1 cellular context compared by ENCODE assay signal in the genomic region with DNA sequence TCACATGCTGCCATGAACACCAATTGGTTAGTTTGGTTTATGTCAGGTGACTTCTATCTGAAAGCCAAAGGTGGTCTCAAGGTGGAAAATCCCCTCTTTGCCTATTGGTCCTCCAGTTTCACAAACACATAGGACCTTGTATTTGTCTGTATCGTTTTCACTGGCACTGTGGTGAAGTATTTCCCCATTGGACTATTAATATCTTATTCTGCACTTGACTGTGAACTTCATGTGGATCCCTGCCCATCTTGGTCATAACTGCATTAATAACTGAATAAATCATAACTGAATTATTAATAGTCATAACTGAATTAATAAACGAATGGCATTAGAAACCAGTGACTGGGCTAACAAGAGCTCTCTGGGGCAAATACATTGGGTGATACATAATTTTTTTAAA.
TF ChIP-seq lines count a peak whose summit lies in the region.

No MANE protein-coding gene starts in this region.

TF ChIP-seq in K562, 482 proteins besides CTCF, POLR2A, EP300 and RAD21 (continued from another document):
- no peak for TF ChIP-seq ZBTB5 (IDR thresholded peaks at IDR 0.05)
- TF ChIP-seq SMARCC2 (IDR thresholded peaks at IDR 0.05; ENCODE audit: low read depth): no peak
- TF ChIP-seq RBM22 (IDR thresholded peaks at IDR 0.05; ENCODE audit: low read depth, low read length, poor library complexity, severe bottlenecking): no peak
- TF ChIP-seq FOSL1 (tag; conservative IDR thresholded peaks at IDR 0.05): no peak
- no peak for TF ChIP-seq PHTF2 (CRISPR knock-in tag; IDR thresholded peaks at IDR 0.05)
- TF ChIP-seq EP400 (IDR thresholded peaks at IDR 0.05): no peak
- TF ChIP-seq ZNF407 (IDR thresholded peaks at IDR 0.05; ENCODE audit: low read depth): no peak
- TF ChIP-seq ZNF766 (CRISPR knock-in tag; conservative IDR thresholded peaks at IDR 0.05): no peak
- TF ChIP-seq, protein P1, sequence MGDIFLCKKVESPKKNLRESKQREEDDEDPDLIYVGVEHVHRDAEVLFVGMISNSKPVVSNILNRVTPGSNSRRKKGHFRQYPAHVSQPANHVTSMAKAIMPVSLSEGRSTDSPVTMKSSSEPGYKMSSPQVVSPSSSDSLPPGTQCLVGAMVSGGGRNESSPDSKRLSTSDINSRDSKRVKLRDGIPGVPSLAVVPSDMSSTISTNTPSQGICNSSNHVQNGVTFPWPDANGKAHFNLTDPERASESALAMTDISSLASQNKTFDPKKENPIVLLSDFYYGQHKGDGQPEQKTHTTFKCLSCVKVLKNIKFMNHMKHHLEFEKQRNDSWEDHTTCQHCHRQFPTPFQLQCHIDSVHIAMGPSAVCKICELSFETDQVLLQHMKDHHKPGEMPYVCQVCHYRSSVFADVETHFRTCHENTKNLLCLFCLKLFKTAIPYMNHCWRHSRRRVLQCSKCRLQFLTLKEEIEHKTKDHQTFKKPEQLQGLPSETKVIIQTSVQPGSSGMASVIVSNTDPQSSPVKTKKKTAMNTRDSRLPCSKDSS (IDR thresholded peaks at IDR 0.05; ENCODE audit: low read depth, partially characterized antibody): no peak
